ENCODE assay signal across 35 cellular contexts in the genomic region with DNA sequence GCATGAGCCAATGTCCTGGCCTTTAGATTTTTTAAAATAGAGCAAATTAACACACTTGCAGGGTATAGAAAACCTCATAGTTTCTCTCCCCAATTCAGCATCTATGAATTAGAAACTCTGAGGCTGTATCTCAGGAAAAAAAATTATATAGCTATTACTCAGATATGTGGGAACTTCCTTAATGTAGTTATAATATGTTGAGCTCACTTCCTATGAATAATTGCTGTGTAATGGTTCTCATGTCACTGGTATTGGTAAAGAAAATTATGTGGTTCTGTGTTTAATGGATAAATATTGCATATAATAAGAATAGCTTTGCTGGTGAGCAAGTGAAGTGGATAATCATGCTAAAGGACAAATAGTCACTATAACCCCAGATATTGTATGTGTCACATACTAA.
"Had no signal": no experiment of that assay in that cellular context is flagged by ENCODE, and none has a peak within 500 bp of the region (broad histone marks: within the 10 kb centered on the region; RNA-seq: fewer than 3 reads in every experiment).

No MANE protein-coding gene starts in this region.

- H3K4me1 ChIP-seq: SJCRH30 had no signal

- H3K9me3 ChIP-seq: MG63, SJCRH30 had no signal

- H3K36me3 ChIP-seq: MG63, SJCRH30 had no signal

- H2AFZ ChIP-seq: PC-9 had no signal

- H3K9me3 Mint-ChIP-seq: activated B cell treated with CpG ODN at 0.5 μM for 24 hours had no signal

- H3K27me3 ChIP-seq: MG63, SJCRH30 had no signal

- H3K4me2 ChIP-seq: PC-9 had no signal

- H3K4me1 Mint-ChIP-seq: activated B cell treated with CpG ODN at 0.5 μM for 24 hours; activated naive CD4-positive, alpha-beta T cell treated with anti-CD3 and anti-CD28 coated beads, Interleukin-2, amount 10 ng/mL, durations not matched to agents 7 days and 5 days; activated naive CD8-positive, alpha-beta T cell treated with anti-CD3 and anti-CD28 coated beads, Interleukin-2, amount 50 U/mL, for 24 hours; brain had no signal

- DNase-seq: activated B cell treated with CpG ODN at 0.5 μM for 24 hours; activated CD4-positive, alpha-beta memory T cell treated with anti-CD3 and anti-CD28 coated beads for 36 hours; activated CD4-positive, alpha-beta T cell treated with anti-CD3 and anti-CD28 coated beads for 4 hours; activated CD4-positive, alpha-beta T cell treated with anti-CD3 and anti-CD28 coated beads, Interleukin-2, amount 50 U/mL, for 1 hour; activated CD4-positive, CD25-positive, alpha-beta regulatory T cell treated with anti-CD3 and anti-CD28 coated beads, Interleukin-2, amount 50 U/mL, for 72 hours; activated CD8-positive, alpha-beta memory T cell treated with anti-CD3 and anti-CD28 coated beads, Interleukin-2, amount 50 U/mL, for 4 hours; activated naive CD4-positive, alpha-beta T cell treated with anti-CD3 and anti-CD28 coated beads, Interleukin-2, amount 10 ng/mL, durations not matched to agents 7 days and 5 days; activated naive CD8-positive, alpha-beta T cell treated with anti-CD3 and anti-CD28 coated beads, Interleukin-2, amount 50 U/mL, for 24 hours; activated T-cell treated with anti-CD3 and anti-CD28 coated beads for 4 hours; activated T-cell treated with anti-CD3 and anti-CD28 coated beads, Interleukin-2, amount 50 U/mL, for 4 hours; anterior cingulate cortex; central memory CD4-positive, alpha-beta T cell; Kasumi-1; KG1; MG63; NCI-H1048; NCI-H1105 treated with DMSO at 0.1 percent for 48 hours; NCI-H1436; NCI-H1694; NCI-H1930; NCI-H2081 treated with DMSO at 0.1 percent for 48 hours; NCI-H345; NCI-H524 treated with DMSO at 0.1 percent for 48 hours; PC-9; SHP77; SJCRH30; SW 1271; T-helper 1 cell; T-helper 2 cell; T-helper 9 cell had no signal

- H3K4me3 Mint-ChIP-seq: activated B cell treated with CpG ODN at 0.5 μM for 24 hours; activated CD4-positive, alpha-beta memory T cell treated with anti-CD3 and anti-CD28 coated beads for 36 hours; activated naive CD4-positive, alpha-beta T cell treated with anti-CD3 and anti-CD28 coated beads, Interleukin-2, amount 10 ng/mL, durations not matched to agents 7 days and 5 days; activated naive CD8-positive, alpha-beta T cell; activated naive CD8-positive, alpha-beta T cell treated with anti-CD3 and anti-CD28 coated beads, Interleukin-2, amount 50 U/mL, for 24 hours; activated T-cell treated with anti-CD3 and anti-CD28 coated beads, Interleukin-2, amount 50 U/mL, for 4 hours; activated T-helper 1 cell treated with anti-CD3 and anti-CD28 coated beads, Interleukin-12 subunit alpha, Interleukin-12 subunit beta, Interleukin-2, Interleukin-4 antibody, amounts not matched to agents 30 ng/mL and 10 ng/mL and 1 ng/mL, durations not matched to agents 14 hours and 24 hours and 36 hours; brain had no signal

- H3K36me3 Mint-ChIP-seq: activated CD4-positive, alpha-beta memory T cell treated with anti-CD3 and anti-CD28 coated beads for 36 hours; activated naive CD4-positive, alpha-beta T cell treated with anti-CD3 and anti-CD28 coated beads, Interleukin-2, amount 10 ng/mL, durations not matched to agents 7 days and 5 days; activated naive CD8-positive, alpha-beta T cell; brain had no signal

- H3K27ac Mint-ChIP-seq: activated B cell treated with CpG ODN at 0.5 μM for 24 hours; activated CD4-positive, alpha-beta memory T cell treated with anti-CD3 and anti-CD28 coated beads for 36 hours; activated naive CD4-positive, alpha-beta T cell treated with anti-CD3 and anti-CD28 coated beads, Interleukin-2, amount 10 ng/mL, durations not matched to agents 7 days and 5 days; activated naive CD8-positive, alpha-beta T cell; activated naive CD8-positive, alpha-beta T cell treated with anti-CD3 and anti-CD28 coated beads, Interleukin-2, amount 50 U/mL, for 24 hours; activated T-helper 1 cell treated with anti-CD3 and anti-CD28 coated beads, Interleukin-12 subunit alpha, Interleukin-12 subunit beta, Interleukin-2, Interleukin-4 antibody, amounts not matched to agents 30 ng/mL and 10 ng/mL and 1 ng/mL, durations not matched to agents 14 hours and 24 hours and 36 hours; brain had no signal

- H3K27ac ChIP-seq: PC-9, SJCRH30, SK-N-MC, VCaP had no signal

- H3K4me3 ChIP-seq: MG63, PC-9, SJCRH30, SK-N-MC had no signal

- H3K27me3 Mint-ChIP-seq: activated B cell treated with CpG ODN at 0.5 μM for 24 hours; activated CD4-positive, alpha-beta memory T cell treated with anti-CD3 and anti-CD28 coated beads for 36 hours; activated naive CD4-positive, alpha-beta T cell treated with anti-CD3 and anti-CD28 coated beads, Interleukin-2, amount 10 ng/mL, durations not matched to agents 7 days and 5 days; activated naive CD8-positive, alpha-beta T cell; activated naive CD8-positive, alpha-beta T cell treated with anti-CD3 and anti-CD28 coated beads, Interleukin-2, amount 50 U/mL, for 24 hours had no signal

- ATAC-seq: activated naive CD8-positive, alpha-beta T cell treated with anti-CD3 and anti-CD28 coated beads, Interleukin-2, amount 50 U/mL, for 24 hours; activated T-cell treated with anti-CD3 and anti-CD28 coated beads, Interleukin-2, amount 50 U/mL, for 4 hours had no signal
